ENCODE assay signal across 20 cellular contexts in the genomic region with DNA sequence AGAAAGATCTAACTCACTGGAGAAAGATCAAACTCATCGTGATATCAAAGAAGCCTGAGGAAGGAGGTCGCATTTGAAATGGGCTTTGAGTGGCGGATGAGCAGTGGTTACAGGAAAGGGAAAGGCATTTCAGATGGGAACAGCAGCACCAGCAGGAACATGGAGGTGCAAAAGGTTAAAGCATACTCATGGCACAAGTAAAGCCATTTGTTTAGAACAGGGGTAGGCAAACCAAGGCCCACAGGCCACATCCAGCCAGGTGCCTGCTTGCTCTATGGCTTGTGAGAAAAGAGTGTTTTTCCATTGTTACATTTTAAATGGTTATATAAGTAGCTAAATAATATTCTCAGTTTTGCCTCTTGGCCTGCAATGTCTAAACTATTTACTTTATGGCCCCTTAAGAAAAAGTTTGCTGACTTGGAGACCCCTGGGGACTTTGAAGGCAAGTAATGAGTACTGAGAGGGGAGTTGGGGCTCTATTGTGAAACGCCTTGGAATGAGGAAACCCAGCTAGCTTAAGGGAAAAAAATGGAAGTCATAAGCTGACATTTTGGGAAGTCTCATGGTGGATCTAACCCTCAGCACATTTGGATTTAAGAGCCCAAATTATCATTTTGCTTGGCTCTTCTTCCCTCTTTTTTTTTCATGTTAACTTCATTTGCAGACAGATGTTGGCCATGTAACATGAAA.
"Had no signal": no experiment of that assay in that cellular context is flagged by ENCODE, and none has a peak within 500 bp of the region (broad histone marks: within the 10 kb centered on the region; RNA-seq: fewer than 3 reads in every experiment).

No MANE protein-coding gene starts in this region.

- H3K27me3 ChIP-seq: left lung, ovary, spleen, uterus had no signal

- ATAC-seq: activated CD4-positive, CD25-positive, alpha-beta regulatory T cell treated with anti-CD3 and anti-CD28 coated beads, Interleukin-2, amount 50 U/mL, for 24 hours; left lung; stimulated activated naive CD8-positive, alpha-beta T cell treated with anti-CD3 and anti-CD28 coated beads, Interleukin-15, Interleukin-2, amounts not matched to agents 100 U/mL and 50 U/mL, for 24 hours had no signal

- H3K9me3 ChIP-seq: ovary, uterus had no signal

- H3K27ac ChIP-seq: left lung, ovary, spleen, uterus, WERI-Rb-1 had no signal

- H3K36me3 ChIP-seq: left lung, ovary, uterus, WERI-Rb-1 had no signal

- H3K4me3 ChIP-seq: left lung, lung, ovary, spleen, uterus had no signal

- H3K4me1 ChIP-seq: uterus had no signal

- DNase-seq: activated CD4-positive, alpha-beta T cell treated with anti-CD3 and anti-CD28 coated beads for 48 hours; activated CD4-positive, alpha-beta T cell treated with anti-CD3 and anti-CD28 coated beads, Interleukin-2, amount 50 U/mL, for 48 hours; activated CD8-positive, alpha-beta memory T cell treated with anti-CD3 and anti-CD28 coated beads, Interleukin-2, amount 50 U/mL, for 4 hours; activated effector memory CD4-positive, alpha-beta T cell treated with anti-CD3 and anti-CD28 coated beads, Interleukin-2, amount 50 U/mL, for 16 hours; activated naive CD4-positive, alpha-beta T cell treated with anti-CD3 and anti-CD28 coated beads for 36 hours; activated naive CD8-positive, alpha-beta T cell treated with anti-CD3 and anti-CD28 coated beads for 36 hours; activated T-cell treated with anti-CD3 and anti-CD28 coated beads, Interleukin-2, amount 50 U/mL, for 1 hour; caudate nucleus; cortex of kidney; foreskin melanocyte; left lung; ovary; retina; spleen; stimulated activated naive CD8-positive, alpha-beta T cell treated with anti-CD3 and anti-CD28 coated beads, Interleukin-15, Interleukin-2, amounts not matched to agents 100 U/mL and 50 U/mL, for 24 hours; T-helper 9 cell; uterus; WERI-Rb-1 had no signal
